Comparison of ENCODE assay signal across 1 cellular context in the genomic region with DNA sequence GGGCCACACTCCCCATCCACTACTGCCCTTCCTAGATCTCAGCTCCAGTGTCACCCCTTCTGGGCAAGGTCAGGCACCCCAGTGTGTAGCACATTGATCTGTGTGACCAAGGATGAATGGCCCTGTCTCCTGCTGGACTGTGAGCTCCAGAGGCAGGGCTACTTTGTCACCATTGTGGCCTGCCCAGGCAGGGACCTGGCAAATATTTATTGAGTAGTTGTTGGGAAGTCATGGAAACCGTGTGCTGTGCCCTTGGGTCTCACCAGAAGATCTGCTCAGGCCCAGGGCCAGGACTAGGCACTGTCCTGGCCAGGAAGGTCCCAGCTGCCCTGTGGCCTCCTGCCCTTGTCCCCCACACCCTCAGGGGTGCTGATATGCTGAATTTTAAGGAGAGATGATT.
A peak's percentile ranks its signal among the peaks of the same experiment; 100 is the strongest.
TF ChIP-seq lines count a peak whose summit lies in the region.

No MANE protein-coding gene starts in this region.

TF ChIP-seq in HepG2, 621 proteins besides CTCF, POLR2A, EP300 and RAD21 (continued from another document and continues in another):
- TF ChIP-seq, protein P1, sequence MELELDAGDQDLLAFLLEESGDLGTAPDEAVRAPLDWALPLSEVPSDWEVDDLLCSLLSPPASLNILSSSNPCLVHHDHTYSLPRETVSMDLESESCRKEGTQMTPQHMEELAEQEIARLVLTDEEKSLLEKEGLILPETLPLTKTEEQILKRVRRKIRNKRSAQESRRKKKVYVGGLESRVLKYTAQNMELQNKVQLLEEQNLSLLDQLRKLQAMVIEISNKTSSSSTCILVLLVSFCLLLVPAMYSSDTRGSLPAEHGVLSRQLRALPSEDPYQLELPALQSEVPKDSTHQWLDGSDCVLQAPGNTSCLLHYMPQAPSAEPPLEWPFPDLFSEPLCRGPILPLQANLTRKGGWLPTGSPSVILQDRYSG (CRISPR knock-in tag; IDR thresholded peaks at IDR 0.05) = no peak
- no peak for TF ChIP-seq ATAD3A (CRISPR knock-in tag; IDR thresholded peaks at IDR 0.05)
- TF ChIP-seq ZNF773 (CRISPR knock-in tag; IDR thresholded peaks at IDR 0.05; ENCODE audit: borderline replicate concordance) = no peak
- 0 out of 2 replicates have a peak, but pooled peaks have one; percentile 40 for TF ChIP-seq SP5 (CRISPR knock-in tag; IDR thresholded peaks at IDR 0.05; ENCODE audit: borderline replicate concordance, low read depth)
- no peak for TF ChIP-seq NONO (IDR thresholded peaks at IDR 0.05)
- peak; percentile 69; the same call in 1 of the 2 replicates for TF ChIP-seq NONO (CRISPR knock-in tag; conservative IDR thresholded peaks at IDR 0.05)
- TF ChIP-seq, protein P2, sequence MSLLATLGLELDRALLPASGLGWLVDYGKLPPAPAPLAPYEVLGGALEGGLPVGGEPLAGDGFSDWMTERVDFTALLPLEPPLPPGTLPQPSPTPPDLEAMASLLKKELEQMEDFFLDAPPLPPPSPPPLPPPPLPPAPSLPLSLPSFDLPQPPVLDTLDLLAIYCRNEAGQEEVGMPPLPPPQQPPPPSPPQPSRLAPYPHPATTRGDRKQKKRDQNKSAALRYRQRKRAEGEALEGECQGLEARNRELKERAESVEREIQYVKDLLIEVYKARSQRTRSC (CRISPR knock-in tag; IDR thresholded peaks at IDR 0.05; ENCODE audit: low read depth) = no peak
- TF ChIP-seq ZNF3 (CRISPR knock-in tag; IDR thresholded peaks at IDR 0.05) = no peak
- no peak for TF ChIP-seq MTF2 (CRISPR knock-in tag; IDR thresholded peaks at IDR 0.05; ENCODE audit: borderline replicate concordance)
- no peak for TF ChIP-seq SP140L (CRISPR knock-in tag; IDR thresholded peaks at IDR 0.05; ENCODE audit: borderline replicate concordance)
- TF ChIP-seq, protein P3, sequence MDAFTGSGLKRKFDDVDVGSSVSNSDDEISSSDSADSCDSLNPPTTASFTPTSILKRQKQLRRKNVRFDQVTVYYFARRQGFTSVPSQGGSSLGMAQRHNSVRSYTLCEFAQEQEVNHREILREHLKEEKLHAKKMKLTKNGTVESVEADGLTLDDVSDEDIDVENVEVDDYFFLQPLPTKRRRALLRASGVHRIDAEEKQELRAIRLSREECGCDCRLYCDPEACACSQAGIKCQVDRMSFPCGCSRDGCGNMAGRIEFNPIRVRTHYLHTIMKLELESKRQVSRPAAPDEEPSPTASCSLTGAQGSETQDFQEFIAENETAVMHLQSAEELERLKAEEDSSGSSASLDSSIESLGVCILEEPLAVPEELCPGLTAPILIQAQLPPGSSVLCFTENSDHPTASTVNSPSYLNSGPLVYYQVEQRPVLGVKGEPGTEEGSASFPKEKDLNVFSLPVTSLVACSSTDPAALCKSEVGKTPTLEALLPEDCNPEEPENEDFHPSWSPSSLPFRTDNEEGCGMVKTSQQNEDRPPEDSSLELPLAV (CRISPR knock-in tag; conservative IDR thresholded peaks at IDR 0.05; ENCODE audit: low read depth) = no peak
- TF ChIP-seq MTF1 (CRISPR knock-in tag; IDR thresholded peaks at IDR 0.05) = no peak
- no peak for TF ChIP-seq ZSCAN20 (CRISPR knock-in tag; IDR thresholded peaks at IDR 0.05; ENCODE audit: borderline replicate concordance)
- TF ChIP-seq ZNF430 (CRISPR knock-in tag; IDR thresholded peaks at IDR 0.05) = no peak
- no peak for TF ChIP-seq SP2 (CRISPR knock-in tag; IDR thresholded peaks at IDR 0.05)
- TF ChIP-seq ZNF792 (CRISPR knock-in tag; IDR thresholded peaks at IDR 0.05) = no peak; the same call in 1 of the 2 replicates
- TF ChIP-seq, protein P4, sequence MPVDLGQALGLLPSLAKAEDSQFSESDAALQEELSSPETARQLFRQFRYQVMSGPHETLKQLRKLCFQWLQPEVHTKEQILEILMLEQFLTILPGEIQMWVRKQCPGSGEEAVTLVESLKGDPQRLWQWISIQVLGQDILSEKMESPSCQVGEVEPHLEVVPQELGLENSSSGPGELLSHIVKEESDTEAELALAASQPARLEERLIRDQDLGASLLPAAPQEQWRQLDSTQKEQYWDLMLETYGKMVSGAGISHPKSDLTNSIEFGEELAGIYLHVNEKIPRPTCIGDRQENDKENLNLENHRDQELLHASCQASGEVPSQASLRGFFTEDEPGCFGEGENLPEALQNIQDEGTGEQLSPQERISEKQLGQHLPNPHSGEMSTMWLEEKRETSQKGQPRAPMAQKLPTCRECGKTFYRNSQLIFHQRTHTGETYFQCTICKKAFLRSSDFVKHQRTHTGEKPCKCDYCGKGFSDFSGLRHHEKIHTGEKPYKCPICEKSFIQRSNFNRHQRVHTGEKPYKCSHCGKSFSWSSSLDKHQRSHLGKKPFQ (CRISPR knock-in tag; IDR thresholded peaks at IDR 0.05; ENCODE audit: insufficient replicate concordance) = no peak
- peak; percentile 83 for TF ChIP-seq RFX1 (IDR thresholded peaks at IDR 0.05)
- TF ChIP-seq RARA (CRISPR knock-in tag; IDR thresholded peaks at IDR 0.05) = peak; percentile 73
- TF ChIP-seq, protein P5, sequence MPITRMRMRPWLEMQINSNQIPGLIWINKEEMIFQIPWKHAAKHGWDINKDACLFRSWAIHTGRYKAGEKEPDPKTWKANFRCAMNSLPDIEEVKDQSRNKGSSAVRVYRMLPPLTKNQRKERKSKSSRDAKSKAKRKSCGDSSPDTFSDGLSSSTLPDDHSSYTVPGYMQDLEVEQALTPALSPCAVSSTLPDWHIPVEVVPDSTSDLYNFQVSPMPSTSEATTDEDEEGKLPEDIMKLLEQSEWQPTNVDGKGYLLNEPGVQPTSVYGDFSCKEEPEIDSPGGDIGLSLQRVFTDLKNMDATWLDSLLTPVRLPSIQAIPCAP (CRISPR knock-in tag; IDR thresholded peaks at IDR 0.05; ENCODE audit: low read depth) = no peak
- no peak for TF ChIP-seq BRD4 (CRISPR knock-in tag; IDR thresholded peaks at IDR 0.05)
- no peak for TF ChIP-seq TAF1 (CRISPR knock-in tag; IDR thresholded peaks at IDR 0.05)
- TF ChIP-seq, protein P6, sequence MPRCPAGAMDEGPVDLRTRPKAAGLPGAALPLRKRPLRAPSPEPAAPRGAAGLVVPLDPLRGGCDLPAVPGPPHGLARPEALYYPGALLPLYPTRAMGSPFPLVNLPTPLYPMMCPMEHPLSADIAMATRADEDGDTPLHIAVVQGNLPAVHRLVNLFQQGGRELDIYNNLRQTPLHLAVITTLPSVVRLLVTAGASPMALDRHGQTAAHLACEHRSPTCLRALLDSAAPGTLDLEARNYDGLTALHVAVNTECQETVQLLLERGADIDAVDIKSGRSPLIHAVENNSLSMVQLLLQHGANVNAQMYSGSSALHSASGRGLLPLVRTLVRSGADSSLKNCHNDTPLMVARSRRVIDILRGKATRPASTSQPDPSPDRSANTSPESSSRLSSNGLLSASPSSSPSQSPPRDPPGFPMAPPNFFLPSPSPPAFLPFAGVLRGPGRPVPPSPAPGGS (CRISPR knock-in tag; IDR thresholded peaks at IDR 0.05) = no peak
- no peak for TF ChIP-seq CREM (IDR thresholded peaks at IDR 0.05)
- no peak for TF ChIP-seq CREM (CRISPR knock-in tag; IDR thresholded peaks at IDR 0.05)
- TF ChIP-seq, protein P7, sequence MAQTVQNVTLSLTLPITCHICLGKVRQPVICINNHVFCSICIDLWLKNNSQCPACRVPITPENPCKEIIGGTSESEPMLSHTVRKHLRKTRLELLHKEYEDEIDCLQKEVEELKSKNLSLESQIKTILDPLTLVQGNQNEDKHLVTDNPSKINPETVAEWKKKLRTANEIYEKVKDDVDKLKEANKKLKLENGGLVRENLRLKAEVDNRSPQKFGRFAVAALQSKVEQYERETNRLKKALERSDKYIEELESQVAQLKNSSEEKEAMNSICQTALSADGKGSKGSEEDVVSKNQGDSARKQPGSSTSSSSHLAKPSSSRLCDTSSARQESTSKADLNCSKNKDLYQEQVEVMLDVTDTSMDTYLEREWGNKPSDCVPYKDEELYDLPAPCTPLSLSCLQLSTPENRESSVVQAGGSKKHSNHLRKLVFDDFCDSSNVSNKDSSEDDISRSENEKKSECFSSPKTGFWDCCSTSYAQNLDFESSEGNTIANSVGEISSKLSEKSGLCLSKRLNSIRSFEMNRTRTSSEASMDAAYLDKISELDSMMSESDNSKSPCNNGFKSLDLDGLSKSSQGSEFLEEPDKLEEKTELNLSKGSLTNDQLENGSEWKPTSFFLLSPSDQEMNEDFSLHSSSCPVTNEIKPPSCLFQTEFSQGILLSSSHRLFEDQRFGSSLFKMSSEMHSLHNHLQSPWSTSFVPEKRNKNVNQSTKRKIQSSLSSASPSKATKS (CRISPR knock-in tag; IDR thresholded peaks at IDR 0.05) = no peak
- no peak for TF ChIP-seq ZNF749 (CRISPR knock-in tag; IDR thresholded peaks at IDR 0.05; ENCODE audit: borderline replicate concordance)
- TF ChIP-seq, protein P8, sequence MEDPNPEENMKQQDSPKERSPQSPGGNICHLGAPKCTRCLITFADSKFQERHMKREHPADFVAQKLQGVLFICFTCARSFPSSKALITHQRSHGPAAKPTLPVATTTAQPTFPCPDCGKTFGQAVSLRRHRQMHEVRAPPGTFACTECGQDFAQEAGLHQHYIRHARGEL (CRISPR knock-in tag; IDR thresholded peaks at IDR 0.05) = no peak
- TF ChIP-seq ZNF124 (CRISPR knock-in tag; IDR thresholded peaks at IDR 0.05) = no peak
- TF ChIP-seq CHD4 (IDR thresholded peaks at IDR 0.05; ENCODE audit: borderline replicate concordance, low read length) = no peak
- no peak for TF ChIP-seq SMARCE1 (IDR thresholded peaks at IDR 0.05; ENCODE audit: borderline replicate concordance)
- no peak for TF ChIP-seq ZNF441 (CRISPR knock-in tag; IDR thresholded peaks at IDR 0.05; ENCODE audit: borderline replicate concordance)
- TF ChIP-seq HNRNPUL1 (IDR thresholded peaks at IDR 0.05; ENCODE audit: low read depth, low read length) = no peak
- TF ChIP-seq ZNF12 (CRISPR knock-in tag; IDR thresholded peaks at IDR 0.05) = no peak
- TF ChIP-seq, protein P9, sequence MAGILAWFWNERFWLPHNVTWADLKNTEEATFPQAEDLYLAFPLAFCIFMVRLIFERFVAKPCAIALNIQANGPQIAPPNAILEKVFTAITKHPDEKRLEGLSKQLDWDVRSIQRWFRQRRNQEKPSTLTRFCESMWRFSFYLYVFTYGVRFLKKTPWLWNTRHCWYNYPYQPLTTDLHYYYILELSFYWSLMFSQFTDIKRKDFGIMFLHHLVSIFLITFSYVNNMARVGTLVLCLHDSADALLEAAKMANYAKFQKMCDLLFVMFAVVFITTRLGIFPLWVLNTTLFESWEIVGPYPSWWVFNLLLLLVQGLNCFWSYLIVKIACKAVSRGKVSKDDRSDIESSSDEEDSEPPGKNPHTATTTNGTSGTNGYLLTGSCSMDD (CRISPR knock-in tag; IDR thresholded peaks at IDR 0.05) = no peak
- no peak for TF ChIP-seq PPARG (CRISPR knock-in tag; conservative IDR thresholded peaks at IDR 0.05)
- no peak for TF ChIP-seq ZNF207 (IDR thresholded peaks at IDR 0.05; ENCODE audit: borderline replicate concordance)
- TF ChIP-seq, protein P10, sequence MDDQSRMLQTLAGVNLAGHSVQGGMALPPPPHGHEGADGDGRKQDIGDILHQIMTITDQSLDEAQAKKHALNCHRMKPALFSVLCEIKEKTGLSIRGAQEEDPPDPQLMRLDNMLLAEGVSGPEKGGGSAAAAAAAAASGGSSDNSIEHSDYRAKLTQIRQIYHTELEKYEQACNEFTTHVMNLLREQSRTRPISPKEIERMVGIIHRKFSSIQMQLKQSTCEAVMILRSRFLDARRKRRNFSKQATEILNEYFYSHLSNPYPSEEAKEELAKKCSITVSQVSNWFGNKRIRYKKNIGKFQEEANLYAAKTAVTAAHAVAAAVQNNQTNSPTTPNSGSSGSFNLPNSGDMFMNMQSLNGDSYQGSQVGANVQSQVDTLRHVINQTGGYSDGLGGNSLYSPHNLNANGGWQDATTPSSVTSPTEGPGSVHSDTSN (CRISPR knock-in tag; IDR thresholded peaks at IDR 0.05; ENCODE audit: borderline replicate concordance) = no peak
- peak; percentile 86 for TF ChIP-seq PHF21A (CRISPR knock-in tag; IDR thresholded peaks at IDR 0.05)
- TF ChIP-seq MYNN (CRISPR knock-in tag; IDR thresholded peaks at IDR 0.05; ENCODE audit: low read depth) = no peak
- TF ChIP-seq ZEB1 (IDR thresholded peaks at IDR 0.05; ENCODE audit: insufficient replicate concordance, low read depth) = no peak
- no peak for TF ChIP-seq MLLT10 (CRISPR knock-in tag; IDR thresholded peaks at IDR 0.05)
- TF ChIP-seq U2AF1 (optimal IDR thresholded peaks at IDR 0.05; ENCODE audit: low read depth, low read length) = no peak
- no peak for TF ChIP-seq DNMT1 (CRISPR knock-in tag; IDR thresholded peaks at IDR 0.05)
- TF ChIP-seq ZNF615 (CRISPR knock-in tag; IDR thresholded peaks at IDR 0.05; ENCODE audit: borderline replicate concordance) = no peak
- no peak for TF ChIP-seq U2AF2 (IDR thresholded peaks at IDR 0.05; ENCODE audit: low read depth, low read length)
- TF ChIP-seq TP53 (CRISPR knock-in tag; conservative IDR thresholded peaks at IDR 0.05) = no peak
- TF ChIP-seq, protein P11, sequence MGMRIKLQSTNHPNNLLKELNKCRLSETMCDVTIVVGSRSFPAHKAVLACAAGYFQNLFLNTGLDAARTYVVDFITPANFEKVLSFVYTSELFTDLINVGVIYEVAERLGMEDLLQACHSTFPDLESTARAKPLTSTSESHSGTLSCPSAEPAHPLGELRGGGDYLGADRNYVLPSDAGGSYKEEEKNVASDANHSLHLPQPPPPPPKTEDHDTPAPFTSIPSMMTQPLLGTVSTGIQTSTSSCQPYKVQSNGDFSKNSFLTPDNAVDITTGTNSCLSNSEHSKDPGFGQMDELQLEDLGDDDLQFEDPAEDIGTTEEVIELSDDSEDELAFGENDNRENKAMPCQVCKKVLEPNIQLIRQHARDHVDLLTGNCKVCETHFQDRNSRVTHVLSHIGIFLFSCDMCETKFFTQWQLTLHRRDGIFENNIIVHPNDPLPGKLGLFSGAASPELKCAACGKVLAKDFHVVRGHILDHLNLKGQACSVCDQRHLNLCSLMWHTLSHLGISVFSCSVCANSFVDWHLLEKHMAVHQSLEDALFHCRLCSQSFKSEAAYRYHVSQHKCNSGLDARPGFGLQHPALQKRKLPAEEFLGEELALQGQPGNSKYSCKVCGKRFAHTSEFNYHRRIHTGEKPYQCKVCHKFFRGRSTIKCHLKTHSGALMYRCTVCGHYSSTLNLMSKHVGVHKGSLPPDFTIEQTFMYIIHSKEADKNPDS (CRISPR knock-in tag; IDR thresholded peaks at IDR 0.05) = no peak
- no peak for TF ChIP-seq TBP (CRISPR knock-in tag; IDR thresholded peaks at IDR 0.05)
- TF ChIP-seq MZF1 (CRISPR knock-in tag; IDR thresholded peaks at IDR 0.05; ENCODE audit: borderline replicate concordance) = no peak
- no peak for TF ChIP-seq SMYD3 (CRISPR knock-in tag; IDR thresholded peaks at IDR 0.05)
- TF ChIP-seq KDM5A (IDR thresholded peaks at IDR 0.05; ENCODE audit: borderline replicate concordance, low read length) = no peak; the same call in 1 of the 2 replicates
- no peak for TF ChIP-seq PRMT3 (CRISPR knock-in tag; IDR thresholded peaks at IDR 0.05; ENCODE audit: borderline replicate concordance, low read depth)
- TF ChIP-seq, protein P12, sequence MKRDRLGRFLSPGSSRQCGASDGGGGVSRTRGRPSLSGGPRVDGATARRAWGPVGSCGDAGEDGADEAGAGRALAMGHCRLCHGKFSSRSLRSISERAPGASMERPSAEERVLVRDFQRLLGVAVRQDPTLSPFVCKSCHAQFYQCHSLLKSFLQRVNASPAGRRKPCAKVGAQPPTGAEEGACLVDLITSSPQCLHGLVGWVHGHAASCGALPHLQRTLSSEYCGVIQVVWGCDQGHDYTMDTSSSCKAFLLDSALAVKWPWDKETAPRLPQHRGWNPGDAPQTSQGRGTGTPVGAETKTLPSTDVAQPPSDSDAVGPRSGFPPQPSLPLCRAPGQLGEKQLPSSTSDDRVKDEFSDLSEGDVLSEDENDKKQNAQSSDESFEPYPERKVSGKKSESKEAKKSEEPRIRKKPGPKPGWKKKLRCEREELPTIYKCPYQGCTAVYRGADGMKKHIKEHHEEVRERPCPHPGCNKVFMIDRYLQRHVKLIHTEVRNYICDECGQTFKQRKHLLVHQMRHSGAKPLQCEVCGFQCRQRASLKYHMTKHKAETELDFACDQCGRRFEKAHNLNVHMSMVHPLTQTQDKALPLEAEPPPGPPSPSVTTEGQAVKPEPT (CRISPR knock-in tag; IDR thresholded peaks at IDR 0.05; ENCODE audit: low read depth) = no peak
- TF ChIP-seq ZNF562 (CRISPR knock-in tag; IDR thresholded peaks at IDR 0.05; ENCODE audit: borderline replicate concordance) = no peak
- no peak for TF ChIP-seq HOXA5 (CRISPR knock-in tag; IDR thresholded peaks at IDR 0.05)
- no peak for TF ChIP-seq ERF (CRISPR knock-in tag; IDR thresholded peaks at IDR 0.05)
